ENCODE assay signal across 8 cellular contexts in genomic region chr3:31077021-31077601, GRCh38.
DNase-seq lines count a peak whose midpoint lies in the region; ATAC-seq and TF ChIP-seq lines count a peak whose summit lies in the region.

No MANE protein-coding gene starts in this region.

- no peaks in the 10 kb centered on the region for H3K9me3 ChIP-seq in A673 (ENCODE audit: low read depth, low read length, poor library complexity, severe bottlenecking)

- POLR2A ChIA-PET in A673 (lab: Charles Lee; ENCODE audit: low non-redundant PET) = no interaction called here

- H3K4me1 ChIP-seq in A673 (ENCODE audit: insufficient read depth, low read length, poor library complexity, severe bottlenecking) (no peaks in the 10 kb centered on the region), foreskin keratinocyte (peaks cover 25% of the 10 kb centered on the region)

- H3K4me3 ChIP-seq in A673 (ENCODE audit: low read depth, low read length, poor library complexity, severe bottlenecking) = no peak overlapping the region

- H3K36me3 ChIP-seq in A673 (ENCODE audit: insufficient read depth, low read length, poor library complexity, severe bottlenecking) = no peaks in the 10 kb centered on the region

- BruUV-seq in A673 (replicated peaks; lab: Mats Ljungman, UMichigan) = no TSS peak

- ATAC-seq in HG02678 (IDR thresholded peaks at IDR 0.05; ENCODE audit: unreplicated experiment) (peak; percentile 61), foreskin keratinocyte (peak; percentile 96), GM21390 (IDR thresholded peaks at IDR 0.05; ENCODE audit: unreplicated experiment) (no peak), GM21576 (IDR thresholded peaks at IDR 0.05; ENCODE audit: unreplicated experiment) (no peak)

- CTCF ChIA-PET in A673 (lab: Charles Lee) = no interaction called here

- intact Hi-C loops in A673 (cut with micrococcal nuclease; ENCODE audit: unreplicated experiment) = no loop called here

- no peak overlapping the region for H3K27ac ChIP-seq in A673 (ENCODE audit: low read depth, low read length, poor library complexity, severe bottlenecking)
- peak overlapping the region; percentile 78 for H3K27ac ChIP-seq in foreskin keratinocyte

- peak; percentile 9 for DNase-seq in A673 (ENCODE audit: low spot score)
- DNase-seq in activated CD4-positive, CD25-positive, alpha-beta regulatory T cell treated with anti-CD3 and anti-CD28 coated beads, Interleukin-2, amount 50 U/mL, for 72 hours = peak; percentile 39
- DNase-seq in foreskin keratinocyte = peak; percentile 97 to 99
- no peak for DNase-seq in NCI-H69 (lab: John Stamatoyannopoulos, UW)
- no peak for DNase-seq in NCI-H748 treated with DMSO at 0.1 percent for 48 hours (lab: John Stamatoyannopoulos, UW)

- TF ChIP-seq CTCF in A673 (conservative IDR thresholded peaks at IDR 0.05; ENCODE audit: low read depth, low read length) (no peak), foreskin keratinocyte (conservative IDR thresholded peaks at IDR 0.05) (no peak)

- H3K27me3 ChIP-seq in A673 (replicated peaks; ENCODE audit: insufficient read depth, low read depth, low read length, poor library complexity) (no peaks in the 10 kb centered on the region), foreskin keratinocyte (no peaks in the 10 kb centered on the region)

Comparison
In these comparisons a context has a peak if more than half of its experiments do, and no peak if none do; other contexts are left out.
1. DNase-seq: peak in A673 (single experiment), activated CD4-positive, CD25-positive, alpha-beta regulatory T cell treated with anti-CD3 and anti-CD28 coated beads, Interleukin-2, amount 50 U/mL, for 72 hours (single experiment) and foreskin keratinocyte (2 of 2); none in NCI-H69 (single experiment) and NCI-H748 treated with DMSO at 0.1 percent for 48 hours (single experiment).
2. ATAC-seq: peak in HG02678 (single experiment) and foreskin keratinocyte (single experiment); none in GM21390 (single experiment) and GM21576 (single experiment).